In genomic region chr11:126522152-126522551, GRCh38 we compare ENCODE assay signal across 22 cellular contexts.
A peak's percentile ranks its signal among the peaks of the same experiment; 100 is the strongest.
DNase-seq lines count a peak whose midpoint lies in the region; ATAC-seq, FAIRE-seq and TF ChIP-seq lines count a peak whose summit lies in the region.
"Had no signal": no experiment of that assay in that cellular context is flagged by ENCODE, and none has a peak within 500 bp of the region (broad histone marks: within the 10 kb centered on the region; RNA-seq: fewer than 3 reads in every experiment).

No MANE protein-coding gene starts in this region.

- H3K9me3 Mint-ChIP-seq in astrocyte (ENCODE audit: unreplicated experiment), result peaks cover 1% of the 10 kb centered on the region
- H3K9me3 Mint-ChIP-seq in effector memory CD8-positive, alpha-beta T cell, result no peaks in the 10 kb centered on the region
- H3K9me3 Mint-ChIP-seq: CD8-positive, alpha-beta T cell; T-cell had no signal

- H3K4me1 Mint-ChIP-seq in astrocyte (ENCODE audit: low read depth, unreplicated experiment), result peaks cover 3% of the 10 kb centered on the region
- no peaks in the 10 kb centered on the region for H3K4me1 Mint-ChIP-seq in effector memory CD8-positive, alpha-beta T cell (ENCODE audit: low read depth in 2 of 2)
- H3K4me1 Mint-ChIP-seq: T-cell had no signal

- H3K27me3 Mint-ChIP-seq in astrocyte (ENCODE audit: low read depth, unreplicated experiment), result peaks cover 53% of the 10 kb centered on the region
- peaks cover 41 to 68% of the 10 kb centered on the region in 2 donors for H3K27me3 Mint-ChIP-seq in effector memory CD8-positive, alpha-beta T cell

- H3K4me2 ChIP-seq in A549 (no peak overlapping the region), astrocyte (ENCODE audit: low read length) (no peak overlapping the region), osteoblast (ENCODE audit: insufficient read depth, low read length) (no peak overlapping the region)
- H3K4me2 ChIP-seq: KMS-11 had no signal

- no peaks in the 10 kb centered on the region for H4K20me1 ChIP-seq in astrocyte (ENCODE audit: insufficient read depth, low read length)
- H4K20me1 ChIP-seq in osteoblast (ENCODE audit: insufficient read depth, low read length), result no peaks in the 10 kb centered on the region
- H4K20me1 ChIP-seq: BLaER1 treated with 17β-estradiol and CSF1 and Interleukin-3, amounts not matched to agents 10 nM and 100 nM had no signal

- peak in 1 of 2 experiments; percentile 20 for DNase-seq in A549 (ENCODE audit: low read depth in 1 of 2, low spot score in 1 of 2)
- DNase-seq in GM03348 (ENCODE audit: low spot score), result peak; percentile 37
- DNase-seq in astrocyte (ENCODE audit: low read depth), result no peak
- peak; percentile 82 for DNase-seq in osteoblast (ENCODE audit: insufficient read length, low spot score, missing footprints)
- DNase-seq in effector memory CD8-positive, alpha-beta T cell, result no peak
- DNase-seq in colonic mucosa, result no peak
- DNase-seq: CD8-positive, alpha-beta T cell; DND-41; H7; NCI-H1105; NCI-H146; NCI-H2029 treated with DMSO at 0.1 percent for 48 hours; NCI-H345; NCI-H524 treated with DMSO at 0.1 percent for 48 hours; NCI-H82; SJCRH30; T-cell had no signal

- peaks cover 6% of the 10 kb centered on the region; the same call in 1 of the 3 replicates for H3K4me1 ChIP-seq in A549
- no peaks in the 10 kb centered on the region for H3K4me1 ChIP-seq in astrocyte (ENCODE audit: insufficient read depth, low read length)
- H3K4me1 ChIP-seq in osteoblast (ENCODE audit: insufficient read depth, low read length), result no peaks in the 10 kb centered on the region
- no peaks in the 10 kb centered on the region for H3K4me1 ChIP-seq in colonic mucosa

- FAIRE-seq in A549 (lab: Jason Lieb, UNC) (no peak), astrocyte (lab: Jason Lieb, UNC) (no peak)
- FAIRE-seq: G401.6, RCC 7860 had no signal

- H3K36me3 ChIP-seq in astrocyte (ENCODE audit: insufficient read depth, low read length) (no peaks in the 10 kb centered on the region), osteoblast (ENCODE audit: insufficient read depth, low read length) (no peaks in the 10 kb centered on the region), colonic mucosa (no peaks in the 10 kb centered on the region)
- H3K36me3 ChIP-seq: BLaER1 treated with 17β-estradiol and CSF1 and Interleukin-3, amounts not matched to agents 10 nM and 100 nM; SJCRH30 had no signal

- H3K9ac ChIP-seq in astrocyte (ENCODE audit: low read length), result no peak overlapping the region
- no peak overlapping the region for H3K9ac ChIP-seq in colonic mucosa (ENCODE audit: low read depth in 2 of 2, low read length in 2 of 2)
- H3K9ac ChIP-seq: BLaER1 treated with 17β-estradiol and CSF1 and Interleukin-3, amounts not matched to agents 10 nM and 100 nM; KMS-11 had no signal

- no peak overlapping the region for H3K4me3 ChIP-seq in A549
- H3K4me3 ChIP-seq in astrocyte (ENCODE audit: insufficient read depth, low read depth, low read length), result no peak overlapping the region
- H3K4me3 ChIP-seq in osteoblast (ENCODE audit: insufficient read depth, low read length), result no peak overlapping the region
- H3K4me3 ChIP-seq in colonic mucosa, result no peak overlapping the region
- H3K4me3 ChIP-seq: BLaER1 treated with 17β-estradiol and CSF1 and Interleukin-3, amounts not matched to agents 10 nM and 100 nM; SJCRH30 had no signal

- H3K9me3 ChIP-seq in A549 (no peaks in the 10 kb centered on the region), astrocyte (ENCODE audit: insufficient read depth, low read depth, low read length) (no peaks in the 10 kb centered on the region), osteoblast (ENCODE audit: low read depth, low read length) (no peaks in the 10 kb centered on the region), colonic mucosa (no peaks in the 10 kb centered on the region)
- H3K9me3 ChIP-seq: BLaER1 treated with 17β-estradiol and CSF1 and Interleukin-3, amounts not matched to agents 10 nM and 100 nM; SJCRH30 had no signal

- no peak for ATAC-seq in A549
- no peak for ATAC-seq in effector memory CD8-positive, alpha-beta T cell (replicated peaks)
- ATAC-seq in GM18520 (IDR thresholded peaks at IDR 0.05; ENCODE audit: unreplicated experiment), result no peak
- ATAC-seq: CD8-positive, alpha-beta T cell; T-cell had no signal

- H3K36me3 Mint-ChIP-seq in astrocyte (ENCODE audit: low read depth, unreplicated experiment), result no peaks in the 10 kb centered on the region
- no peaks in the 10 kb centered on the region for H3K36me3 Mint-ChIP-seq in effector memory CD8-positive, alpha-beta T cell (ENCODE audit: insufficient read depth)
- H3K36me3 Mint-ChIP-seq: CD8-positive, alpha-beta T cell; T-cell had no signal

- intact Hi-C loops in colonic mucosa (cut with DNase I), result no loop called here

- TF ChIP-seq POLR2A in A549 (IDR thresholded peaks at IDR 0.05; ENCODE audit: low read length), result no peak

- H3K27me3 ChIP-seq in astrocyte (ENCODE audit: insufficient read depth, low read length), result no peaks in the 10 kb centered on the region
- no peaks in the 10 kb centered on the region for H3K27me3 ChIP-seq in osteoblast (ENCODE audit: insufficient read depth, low read length)
- no peaks in the 10 kb centered on the region for H3K27me3 ChIP-seq in colonic mucosa
- H3K27me3 ChIP-seq: BLaER1 treated with 17β-estradiol and CSF1 and Interleukin-3, amounts not matched to agents 10 nM and 100 nM; SJCRH30 had no signal

- TF ChIP-seq CTCF in A549 (IDR thresholded peaks at IDR 0.05) (no peak), astrocyte (IDR thresholded peaks at IDR 0.05; ENCODE audit: insufficient read depth, low read depth, low read length) (no peak), osteoblast (IDR thresholded peaks at IDR 0.05; ENCODE audit: extremely low read depth, low read depth, low read length) (no peak), colonic mucosa (IDR thresholded peaks at IDR 0.05) (no peak)

- H3K79me2 ChIP-seq in astrocyte (ENCODE audit: insufficient read depth, low read length) (no peaks in the 10 kb centered on the region), osteoblast (ENCODE audit: insufficient read depth, low read length) (no peaks in the 10 kb centered on the region)

- no peak overlapping the region for H2AFZ ChIP-seq in astrocyte (ENCODE audit: low read depth, low read length)
- no peak overlapping the region for H2AFZ ChIP-seq in osteoblast (ENCODE audit: low read length)

- H3K27ac Mint-ChIP-seq in astrocyte (ENCODE audit: unreplicated experiment), result peak overlapping the region; percentile 31
- no peak overlapping the region for H3K27ac Mint-ChIP-seq in effector memory CD8-positive, alpha-beta T cell
- H3K27ac Mint-ChIP-seq: CD8-positive, alpha-beta T cell; T-cell had no signal

- TF ChIP-seq EP300 in A549 (IDR thresholded peaks at IDR 0.05), result no peak

- no peak overlapping the region for H3K4me3 Mint-ChIP-seq in astrocyte (ENCODE audit: unreplicated experiment)
- no peak overlapping the region for H3K4me3 Mint-ChIP-seq in effector memory CD8-positive, alpha-beta T cell
- H3K4me3 Mint-ChIP-seq: CD8-positive, alpha-beta T cell; T-cell had no signal

- 85% methylated on average over 4 of the region's 4 CpGs for WGBS in A549 (ENCODE audit: missing lambda C conversion rate)

- H3K27ac ChIP-seq in A549 (peak overlapping the region in 1 of 2 experiments; percentile 47; a peak in 2 of 6 replicates), astrocyte (ENCODE audit: low read depth, low read length) (no peak overlapping the region), osteoblast (ENCODE audit: low read depth, low read length) (no peak overlapping the region), colonic mucosa (no peak overlapping the region)
- H3K27ac ChIP-seq: BLaER1 treated with 17β-estradiol and CSF1 and Interleukin-3, amounts not matched to agents 10 nM and 100 nM; KMS-11; SJCRH30 had no signal

- POLR2A ChIA-PET in A549 (lab: Yijun Ruan, JAX), result no interaction called here

- TF ChIP-seq RAD21 in A549 (conservative IDR thresholded peaks at IDR 0.05 in 1 of 2, IDR thresholded peaks at IDR 0.05 in 1 of 2), result no peak

- CTCF ChIA-PET in A549 (lab: Yijun Ruan, JAX), result no interaction called here

TF ChIP-seq in A549, 52 proteins besides CTCF, POLR2A, EP300 and RAD21:
- TF ChIP-seq CBX2 (IDR thresholded peaks at IDR 0.05; ENCODE audit: borderline replicate concordance, low read depth), result no peak
- peak; percentile 31 for TF ChIP-seq MAFK (IDR thresholded peaks at IDR 0.05; ENCODE audit: partially characterized antibody)

Comparison
In these comparisons a context has a peak if more than half of its experiments do, and no peak if none do; other contexts are left out.
1. DNase-seq: peak in GM03348 (single experiment) and osteoblast (single experiment); none in astrocyte (single experiment), effector memory CD8-positive, alpha-beta T cell (0 of 3) and colonic mucosa (single experiment).